In genomic region chr6:24057030-24057429, GRCh38 we compare ENCODE assay signal across 33 cellular contexts.
DNase-seq lines count a peak whose midpoint lies in the region; ATAC-seq, FAIRE-seq and TF ChIP-seq lines count a peak whose summit lies in the region.
"Had no signal": no experiment of that assay in that cellular context is flagged by ENCODE, and none has a peak within 500 bp of the region (broad histone marks: within the 10 kb centered on the region; RNA-seq: fewer than 3 reads in every experiment).

No MANE protein-coding gene starts in this region.

- H3K36me3 ChIP-seq in HepG2 (replicated peaks in 1 of 2; ENCODE audit: control insufficient read depth in 1 of 2, insufficient read depth in 2 of 2, low read length in 2 of 2) (no peaks in the 10 kb centered on the region), right lobe of liver (no peaks in the 10 kb centered on the region), bronchial epithelial cell (ENCODE audit: control insufficient read depth, insufficient read depth, low read length) (no peaks in the 10 kb centered on the region)
- H3K36me3 ChIP-seq: BE2C; BLaER1; BLaER1 treated with 17β-estradiol and CSF1 and Interleukin-3, amounts not matched to agents 10 nM and 100 nM had no signal

- no peaks in the 10 kb centered on the region for H3K27me3 ChIP-seq in HepG2 (ENCODE audit: control insufficient read depth in 1 of 2, insufficient read depth in 2 of 2, low read length in 2 of 2)
- H3K27me3 ChIP-seq in right lobe of liver, result no peaks in the 10 kb centered on the region
- H3K27me3 ChIP-seq in bronchial epithelial cell (ENCODE audit: control insufficient read depth, insufficient read depth, low read length), result no peaks in the 10 kb centered on the region
- H3K27me3 ChIP-seq: BE2C; BLaER1; BLaER1 treated with 17β-estradiol and CSF1 and Interleukin-3, amounts not matched to agents 10 nM and 100 nM had no signal

- TF ChIP-seq POLR2A in HepG2 (IDR thresholded peaks at IDR 0.05; ENCODE audit: insufficient read depth in 1 of 2, low read depth in 2 of 2, low read length in 2 of 2), result no peak
- no peak for TF ChIP-seq POLR2A in right lobe of liver (IDR thresholded peaks at IDR 0.05)

- TF ChIP-seq RAD21 in HepG2 (CRISPR knock-in tag; IDR thresholded peaks at IDR 0.05), result no peak

- intact Hi-C loops in HepG2 (cut with micrococcal nuclease; ENCODE audit: unreplicated experiment) (no loop called here), right lobe of liver (cut with DNase I) (no loop called here)

- H3K4me1 ChIP-seq in HepG2 (ENCODE audit: insufficient read depth, low read length) (no peaks in the 10 kb centered on the region; the same call in 1 of the 2 replicates), right lobe of liver (no peaks in the 10 kb centered on the region)
- H3K4me1 ChIP-seq: A549; BLaER1; BLaER1 treated with 17β-estradiol and CSF1 and Interleukin-3, amounts not matched to agents 10 nM and 100 nM had no signal

- FAIRE-seq in HepG2 (lab: Jason Lieb, UNC), result peak; percentile 26
- peak; percentile 23 for FAIRE-seq in bronchial epithelial cell (lab: Jason Lieb, UNC)
- FAIRE-seq: A204.1, A549, D721Med had no signal

- H3K79me2 ChIP-seq in HepG2 (ENCODE audit: insufficient read depth, low read length), result no peaks in the 10 kb centered on the region

- no peaks in the 10 kb centered on the region for H3K9me3 ChIP-seq in HepG2 (ENCODE audit: low read length)
- no peaks in the 10 kb centered on the region for H3K9me3 ChIP-seq in right lobe of liver
- H3K9me3 ChIP-seq: A549; BE2C; BLaER1; BLaER1 treated with 17β-estradiol and CSF1 and Interleukin-3, amounts not matched to agents 10 nM and 100 nM; Caco-2 had no signal

- no peak overlapping the region for H3K9ac ChIP-seq in HepG2 (ENCODE audit: insufficient read depth, low read depth, low read length)
- H3K9ac ChIP-seq: BLaER1; BLaER1 treated with 17β-estradiol and CSF1 and Interleukin-3, amounts not matched to agents 10 nM and 100 nM had no signal

- no peak overlapping the region for H3K4me2 ChIP-seq in HepG2 (ENCODE audit: low read depth, low read length)
- H3K4me2 ChIP-seq: A549; BLaER1; BLaER1 treated with 17β-estradiol and CSF1 and Interleukin-3, amounts not matched to agents 10 nM and 100 nM had no signal

- TF ChIP-seq CTCF in HepG2 (CRISPR knock-in tag; IDR thresholded peaks at IDR 0.05) (no peak), right lobe of liver (IDR thresholded peaks at IDR 0.05) (no peak), bronchial epithelial cell (IDR thresholded peaks at IDR 0.05; ENCODE audit: insufficient read depth, low read length, severe bottlenecking) (no peak)

- ATAC-seq in HepG2 (no peak; the same call in 2 of the 3 replicates), right lobe of liver (no peak)
- ATAC-seq in activated naive CD4-positive, alpha-beta T cell treated with anti-CD3 and anti-CD28 coated beads, Interleukin-2, amount 50 U/mL, for 72 hours, result no peak
- ATAC-seq: A549; CD8-positive, alpha-beta T cell had no signal

- no peak overlapping the region for H3K27ac Mint-ChIP-seq in activated naive CD4-positive, alpha-beta T cell treated with anti-CD3 and anti-CD28 coated beads, Interleukin-2, amount 50 U/mL, for 72 hours
- H3K27ac Mint-ChIP-seq: B cell; CD4-positive, alpha-beta memory T cell; CD4-positive, alpha-beta T cell; CD4-positive, CD25-positive, alpha-beta regulatory T cell; CD8-positive, alpha-beta memory T cell; CD8-positive, alpha-beta T cell had no signal

- no peaks in the 10 kb centered on the region for H4K20me1 ChIP-seq in HepG2 (ENCODE audit: insufficient read depth, low read length)
- H4K20me1 ChIP-seq: BLaER1; BLaER1 treated with 17β-estradiol and CSF1 and Interleukin-3, amounts not matched to agents 10 nM and 100 nM had no signal

- H3K4me3 ChIP-seq in HepG2 (replicated peaks in 1 of 3; ENCODE audit: insufficient read depth in 1 of 3, low read depth in 2 of 3, low read length in 3 of 3), result no peak overlapping the region
- H3K4me3 ChIP-seq in right lobe of liver, result no peak overlapping the region
- no peak overlapping the region for H3K4me3 ChIP-seq in bronchial epithelial cell (ENCODE audit: low read depth, low read length)
- H3K4me3 ChIP-seq: A549; BLaER1; BLaER1 treated with 17β-estradiol and CSF1 and Interleukin-3, amounts not matched to agents 10 nM and 100 nM had no signal

- in situ Hi-C loops in HepG2 (cut with HindIII; ENCODE audit: extremely low pct_ligation_motif_present, low pct_unique_long_range_greater_than_20kb), result no loop called here

- 62% methylated on average over 3 of the region's 3 CpGs for WGBS in HepG2 (ENCODE audit: low lambda C conversion rate)
- WGBS in right lobe of liver (ENCODE audit: insufficient coverage, low coverage, low lambda C conversion rate, missing lambda C conversion rate), result 63% methylated on average over 2 of the region's 3 CpGs

- DNase-seq in HepG2 (ENCODE audit: low spot score) (no peak), right lobe of liver (no peak), bronchial epithelial cell (ENCODE audit: low read depth) (no peak)
- DNase-seq in activated naive CD4-positive, alpha-beta T cell treated with anti-CD3 and anti-CD28 coated beads, Interleukin-2, amount 50 U/mL, for 72 hours (ENCODE audit: low spot score in 2 of 2), result no peak
- DNase-seq: 8988T; ACHN; AML-193; BE2C; C1 segment of cervical spinal cord; Caco-2; Calu3; CD4-positive, alpha-beta memory T cell; CD4-positive, alpha-beta T cell; CD4-positive, CD25-positive, alpha-beta regulatory T cell; CD8-positive, alpha-beta memory T cell; CD8-positive, alpha-beta T cell; COR-L47; DMS 273 treated with DMSO at 0.1 percent for 48 hours; DMS153; DMS53; DMS79; DMS79 treated with DMSO at 0.1 percent for 48 hours; DND-41; EL had no signal

- TF ChIP-seq EP300 in HepG2 (IDR thresholded peaks at IDR 0.05; ENCODE audit: low read depth in 2 of 2, low read length in 2 of 2) (no peak), HepG2 (CRISPR knock-in tag; IDR thresholded peaks at IDR 0.05; ENCODE audit: borderline replicate concordance) (no peak)

- peaks cover 0 to 9% of the 10 kb centered on the region in 2 donors for H3K9me3 Mint-ChIP-seq in activated naive CD4-positive, alpha-beta T cell treated with anti-CD3 and anti-CD28 coated beads, Interleukin-2, amount 50 U/mL, for 72 hours
- H3K9me3 Mint-ChIP-seq: CD4-positive, alpha-beta T cell; CD8-positive, alpha-beta T cell had no signal

- H3K27ac ChIP-seq in HepG2 (ENCODE audit: extremely low read length, insufficient read depth, low read length), result no peak overlapping the region
- H3K27ac ChIP-seq in right lobe of liver, result no peak overlapping the region
- H3K27ac ChIP-seq: 22Rv1; A549; BLaER1; BLaER1 treated with 17β-estradiol and CSF1 and Interleukin-3, amounts not matched to agents 10 nM and 100 nM; C4-2B had no signal

- no peaks in the 10 kb centered on the region for H3K36me3 Mint-ChIP-seq in activated naive CD4-positive, alpha-beta T cell treated with anti-CD3 and anti-CD28 coated beads, Interleukin-2, amount 50 U/mL, for 72 hours
- H3K36me3 Mint-ChIP-seq: CD14-positive monocyte; CD4-positive, alpha-beta memory T cell; CD4-positive, CD25-positive, alpha-beta regulatory T cell; CD8-positive, alpha-beta memory T cell; CD8-positive, alpha-beta T cell had no signal

- no TSS peak for BruUV-seq in HepG2 (replicated peaks; lab: Mats Ljungman, UMichigan)

- CTCF ChIA-PET in HepG2 (lab: Yijun Ruan, JAX; ENCODE audit: low intra/inter-chr PET ratio, low total read pairs), result no interaction called here

- POLR2A ChIA-PET in HepG2 (lab: Yijun Ruan, JAX), result no interaction called here

- no peak overlapping the region for H2AFZ ChIP-seq in HepG2 (ENCODE audit: low read length)

TF ChIP-seq in HepG2, 621 proteins besides CTCF, POLR2A, EP300 and RAD21 (continues in another document):
- TF ChIP-seq ZNF3 (CRISPR knock-in tag; IDR thresholded peaks at IDR 0.05) (no peak), ZNF841 (CRISPR knock-in tag; IDR thresholded peaks at IDR 0.05; ENCODE audit: borderline replicate concordance) (no peak), HDAC6 (IDR thresholded peaks at IDR 0.05; ENCODE audit: low read depth, low read length) (no peak), KLF16 (CRISPR knock-in tag; IDR thresholded peaks at IDR 0.05) (no peak), ZC3H13 (CRISPR knock-in tag; IDR thresholded peaks at IDR 0.05) (no peak)
- TF ChIP-seq, protein P1, sequence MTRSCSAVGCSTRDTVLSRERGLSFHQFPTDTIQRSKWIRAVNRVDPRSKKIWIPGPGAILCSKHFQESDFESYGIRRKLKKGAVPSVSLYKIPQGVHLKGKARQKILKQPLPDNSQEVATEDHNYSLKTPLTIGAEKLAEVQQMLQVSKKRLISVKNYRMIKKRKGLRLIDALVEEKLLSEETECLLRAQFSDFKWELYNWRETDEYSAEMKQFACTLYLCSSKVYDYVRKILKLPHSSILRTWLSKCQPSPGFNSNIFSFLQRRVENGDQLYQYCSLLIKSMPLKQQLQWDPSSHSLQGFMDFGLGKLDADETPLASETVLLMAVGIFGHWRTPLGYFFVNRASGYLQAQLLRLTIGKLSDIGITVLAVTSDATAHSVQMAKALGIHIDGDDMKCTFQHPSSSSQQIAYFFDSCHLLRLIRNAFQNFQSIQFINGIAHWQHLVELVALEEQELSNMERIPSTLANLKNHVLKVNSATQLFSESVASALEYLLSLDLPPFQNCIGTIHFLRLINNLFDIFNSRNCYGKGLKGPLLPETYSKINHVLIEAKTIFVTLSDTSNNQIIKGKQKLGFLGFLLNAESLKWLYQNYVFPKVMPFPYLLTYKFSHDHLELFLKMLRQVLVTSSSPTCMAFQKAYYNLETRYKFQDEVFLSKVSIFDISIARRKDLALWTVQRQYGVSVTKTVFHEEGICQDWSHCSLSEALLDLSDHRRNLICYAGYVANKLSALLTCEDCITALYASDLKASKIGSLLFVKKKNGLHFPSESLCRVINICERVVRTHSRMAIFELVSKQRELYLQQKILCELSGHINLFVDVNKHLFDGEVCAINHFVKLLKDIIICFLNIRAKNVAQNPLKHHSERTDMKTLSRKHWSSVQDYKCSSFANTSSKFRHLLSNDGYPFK (CRISPR knock-in tag; IDR thresholded peaks at IDR 0.05; ENCODE audit: borderline replicate concordance), result no peak
- TF ChIP-seq, protein P2, sequence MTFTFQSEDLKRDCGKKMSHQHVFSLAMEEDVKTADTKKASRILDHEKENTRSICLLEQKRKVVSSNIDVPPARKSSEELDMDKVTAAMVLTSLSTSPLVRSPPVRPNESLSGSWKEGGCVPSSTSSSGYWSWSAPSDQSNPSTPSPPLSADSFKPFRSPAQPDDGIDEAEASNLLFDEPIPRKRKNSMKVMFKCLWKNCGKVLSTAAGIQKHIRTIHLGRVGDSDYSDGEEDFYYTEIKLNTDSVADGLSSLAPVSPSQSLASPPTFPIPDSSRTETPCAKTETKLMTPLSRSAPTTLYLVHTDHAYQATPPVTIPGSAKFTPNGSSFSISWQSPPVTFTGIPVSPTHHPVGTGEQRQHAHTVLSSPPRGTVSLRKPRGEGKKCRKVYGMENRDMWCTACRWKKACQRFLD (CRISPR knock-in tag; IDR thresholded peaks at IDR 0.05; ENCODE audit: borderline replicate concordance), result no peak
